ENCODE assay signal across 9 cellular contexts in the genomic region with DNA sequence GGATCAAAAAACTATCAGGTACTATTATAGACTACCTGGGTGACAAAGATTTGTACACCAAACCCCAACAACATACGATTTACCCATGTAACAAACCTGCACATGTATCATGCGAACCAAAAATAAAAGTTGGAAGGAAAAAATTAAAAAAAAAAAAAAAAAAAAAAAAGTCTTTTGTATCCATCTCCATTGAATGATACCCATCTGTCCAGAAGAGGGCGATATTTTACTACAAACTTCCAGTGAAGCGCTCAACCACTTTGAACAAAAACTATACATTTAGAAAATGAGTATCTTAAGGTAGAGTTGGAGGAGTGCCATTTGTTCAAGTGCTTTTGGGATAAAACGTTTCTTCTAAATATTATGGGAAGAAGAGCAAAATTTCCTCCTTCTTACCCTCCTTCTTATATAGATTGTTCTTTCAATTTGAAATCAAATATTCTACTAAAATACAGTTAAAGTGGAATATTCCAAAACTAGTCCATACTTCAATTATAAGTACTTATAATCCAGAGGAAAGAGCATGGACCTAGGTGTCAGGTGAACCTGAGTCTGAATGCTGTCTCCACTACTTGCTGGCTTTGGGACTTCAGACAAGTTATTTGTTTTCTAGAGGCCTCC. TPM values are rescaled to one million over a fixed set of nuclear protein-coding genes. Genes with fewer than 3 reads are reported as not detected.
DNase-seq lines count a peak whose midpoint lies in the region; ATAC-seq and TF ChIP-seq lines count a peak whose summit lies in the region.
"Had no signal": no experiment of that assay in that cellular context is flagged by ENCODE, and none has a peak within 500 bp of the region (broad histone marks: within the 10 kb centered on the region; RNA-seq: fewer than 3 reads in every experiment).

No MANE protein-coding gene starts in this region.

- no peak overlapping the region for H3K4me2 ChIP-seq in hepatocyte

- no peak overlapping the region for H2AFZ ChIP-seq in hepatocyte

- TF ChIP-seq POLR2A in suprapubic skin (IDR thresholded peaks at IDR 0.05): no peak

- CTCF ChIA-PET in activated B cell treated with CpG ODN at 0.5 μM for 24 hours (lab: Charles Lee): interaction anchor here (1.1 to 1.7 kb wide), 4 partner anchors 11 to 572 kb away, joined by 3 to 6 read pairs (median 6); partner anchors contain the start of gene ARL14EP

- no peaks in the 10 kb centered on the region for H4K20me1 ChIP-seq in hepatocyte (ENCODE audit: insufficient read depth, poor library complexity, severe bottlenecking)

- no peaks in the 10 kb centered on the region for H3K79me2 ChIP-seq in hepatocyte

- no peaks in the 10 kb centered on the region for H3K27me3 Mint-ChIP-seq in activated B cell treated with CpG ODN at 0.5 μM for 24 hours
- H3K27me3 Mint-ChIP-seq: dendritic cell treated with granulocyte-macrophage colony-stimulating factor and Interleukin-4, amounts not matched to agents 40 ng/mL and 50 ng/mL, for 4 days had no signal

- H3K4me3 ChIP-seq in cardiac muscle cell: no peak overlapping the region
- H3K4me3 ChIP-seq in hepatocyte: no peak overlapping the region
- no peak overlapping the region for H3K4me3 ChIP-seq in suprapubic skin

- no peaks in the 10 kb centered on the region for H3K9me2 ChIP-seq in hepatocyte (replicated peaks; ENCODE audit: insufficient read depth)

- TF ChIP-seq CTCF in cardiac muscle cell (IDR thresholded peaks at IDR 0.05; ENCODE audit: low read depth, low read length): peak; percentile 60
- peak; percentile 50 for TF ChIP-seq CTCF in activated B cell treated with CpG ODN at 0.5 μM for 24 hours (IDR thresholded peaks at IDR 0.05)
- TF ChIP-seq CTCF in hepatocyte (IDR thresholded peaks at IDR 0.05; ENCODE audit: poor library complexity): peak; percentile 72
- TF ChIP-seq CTCF in suprapubic skin (IDR thresholded peaks at IDR 0.05): peak; percentile 20 to 38

- H3K4me3 Mint-ChIP-seq in activated B cell treated with CpG ODN at 0.5 μM for 24 hours: no peak overlapping the region
- H3K4me3 Mint-ChIP-seq: dendritic cell treated with granulocyte-macrophage colony-stimulating factor and Interleukin-4, amounts not matched to agents 40 ng/mL and 50 ng/mL, for 4 days had no signal

- intact Hi-C loops in Right ventricle myocardium inferior (cut with DNase I): loop anchor here (2.0 to 5.0 kb wide), 3 partner anchors 241 to 571 kb away; partner anchors contain the start of gene MPPED2
- intact Hi-C loops in activated B cell treated with CpG ODN at 0.5 μM for 24 hours (cut with micrococcal nuclease): loop anchor here (1.0 to 10.0 kb wide), 5 partner anchors 23 to 572 kb away; partner anchors contain the start of genes ARL14EP and MPPED2

- peaks cover 3% of the 10 kb centered on the region for H3K36me3 Mint-ChIP-seq in activated B cell treated with CpG ODN at 0.5 μM for 24 hours (ENCODE audit: low read depth)

- H3K4me1 Mint-ChIP-seq in activated B cell treated with CpG ODN at 0.5 μM for 24 hours: peaks cover 38% of the 10 kb centered on the region

- no peak overlapping the region for H3K27ac Mint-ChIP-seq in activated B cell treated with CpG ODN at 0.5 μM for 24 hours
- H3K27ac Mint-ChIP-seq: dendritic cell treated with granulocyte-macrophage colony-stimulating factor and Interleukin-4, amounts not matched to agents 40 ng/mL and 50 ng/mL, for 4 days had no signal

- H3K4me1 ChIP-seq in cardiac muscle cell (ENCODE audit: low read depth) (peaks cover 11% of the 10 kb centered on the region), hepatocyte (ENCODE audit: insufficient read depth) (no peaks in the 10 kb centered on the region), suprapubic skin (no peaks in the 10 kb centered on the region)

- H3K27ac ChIP-seq in cardiac muscle cell (no peak overlapping the region), hepatocyte (no peak overlapping the region), suprapubic skin (no peak overlapping the region)

- TF ChIP-seq EP300 in suprapubic skin (IDR thresholded peaks at IDR 0.05): no peak

- H3K27me3 ChIP-seq in cardiac muscle cell (no peaks in the 10 kb centered on the region), hepatocyte (no peaks in the 10 kb centered on the region), suprapubic skin (peaks cover 3% of the 10 kb centered on the region)

- no peaks in the 10 kb centered on the region for H3K9me3 ChIP-seq in cardiac muscle cell (ENCODE audit: low read depth)
- no peaks in the 10 kb centered on the region for H3K9me3 ChIP-seq in hepatocyte (ENCODE audit: low read depth)
- H3K9me3 ChIP-seq in suprapubic skin: no peaks in the 10 kb centered on the region

- H3K36me3 ChIP-seq in cardiac muscle cell (no peaks in the 10 kb centered on the region), hepatocyte (replicated peaks; ENCODE audit: insufficient read depth, low read depth) (no peaks in the 10 kb centered on the region), suprapubic skin (no peaks in the 10 kb centered on the region)

- WGBS in hepatocyte (ENCODE audit: low lambda C conversion rate, missing lambda C conversion rate): 21% methylated on average over 5 of the region's 5 CpGs
- 8% methylated on average over 5 of the region's 5 CpGs for WGBS in suprapubic skin

- H3K9me3 Mint-ChIP-seq in activated B cell treated with CpG ODN at 0.5 μM for 24 hours: no peaks in the 10 kb centered on the region
- H3K9me3 Mint-ChIP-seq: dendritic cell treated with granulocyte-macrophage colony-stimulating factor and Interleukin-4, amounts not matched to agents 40 ng/mL and 50 ng/mL, for 4 days had no signal

- POLR2A ChIA-PET in activated B cell treated with CpG ODN at 0.5 μM for 24 hours (lab: Charles Lee): interaction anchor here (0.9 kb wide), 1 partner anchor 23 kb away, joined by 4 read pairs; the partner anchor contains the start of gene ARL14EP

- DNase-seq in cardiac muscle cell (ENCODE audit: low read depth in 1 of 2, low spot score in 1 of 2): peak; percentile 72 to 84
- no peak for DNase-seq in Right ventricle myocardium inferior (ENCODE audit: missing footprints)
- DNase-seq in NCI-H2029 (lab: John Stamatoyannopoulos, UW): peak; percentile 43
- DNase-seq in activated B cell treated with CpG ODN at 0.5 μM for 24 hours: no peak
- peak; percentile 87 for DNase-seq in hepatocyte (ENCODE audit: low spot score)
- DNase-seq in suprapubic skin (ENCODE audit: low spot score in 2 of 2): no peak

- ATAC-seq in Right ventricle myocardium inferior (no peak), activated B cell treated with CpG ODN at 0.5 μM for 24 hours (ENCODE audit: low read depth) (no peak), HG03342 (IDR thresholded peaks at IDR 0.05; ENCODE audit: unreplicated experiment) (no peak), HG03108 (IDR thresholded peaks at IDR 0.05; ENCODE audit: unreplicated experiment) (no peak)

RNA-seq across cellular contexts. Expression of gene ARL14EP, which starts 23.3 kb away (rescaled TPM):
- total RNA-seq in cardiac muscle cell (16.6 and 25.6 TPM in 2 replicates), Right ventricle myocardium inferior (38.9 TPM), activated B cell treated with CpG ODN at 0.5 μM for 24 hours (36.5 and 40.1 TPM in 2 replicates), hepatocyte (21.7 and 26.5 TPM in 2 replicates), suprapubic skin (10 to 100 TPM; 15.1 to 31.5 (median 20.6) TPM)
- polyA plus RNA-seq in cardiac muscle cell (32.5 and 34.0 TPM in 2 replicates), hepatocyte (16.6 and 22.2 TPM in 2 replicates)

Comparison
In these comparisons a context has a peak if more than half of its experiments do, and no peak if none do; other contexts are left out.
1. DNase-seq: peak in cardiac muscle cell (2 of 2), NCI-H2029 (single experiment) and hepatocyte (single experiment); none in Right ventricle myocardium inferior (single experiment), activated B cell treated with CpG ODN at 0.5 μM for 24 hours (single experiment) and suprapubic skin (0 of 2).
2. Peak in every context shown above with its lines, with median percentiles within 50 percentile points of each other: CTCF ChIP-seq.